Comparison of ENCODE assay signal across 9 cellular contexts in genomic region chr17:78383725-78384471, GRCh38. TPM values are rescaled to one million over a fixed set of nuclear protein-coding genes. Genes with fewer than 3 reads are reported as not detected.
DNase-seq lines count a peak whose midpoint lies in the region; ATAC-seq, FAIRE-seq and TF ChIP-seq lines count a peak whose summit lies in the region.
"Had no signal": no experiment of that assay in that cellular context is flagged by ENCODE, and none has a peak within 500 bp of the region (broad histone marks: within the 10 kb centered on the region; RNA-seq: fewer than 3 reads in every experiment).

No MANE protein-coding gene starts in this region.

- peak overlapping the region; percentile 88 to 94 (median 92) for H3K27ac Mint-ChIP-seq in CD4-positive, CD25-positive, alpha-beta regulatory T cell
- H3K27ac Mint-ChIP-seq in naive thymus-derived CD4-positive, alpha-beta T cell = peak overlapping the region; percentile 84 to 98 (median 93)

- no peak overlapping the region for H2BK120ac ChIP-seq in H1 (replicated peaks; ENCODE audit: low read depth, low read length)

- peak overlapping the region; percentile 53 for H4K91ac ChIP-seq in H1 (replicated peaks; ENCODE audit: insufficient read length, low read length)

- peaks cover 95% of the 10 kb centered on the region for H3K4me1 ChIP-seq in CD4-positive, CD25-positive, alpha-beta regulatory T cell (ENCODE audit: control insufficient read depth, insufficient read depth, low read length, poor library complexity, severe bottlenecking)
- H3K4me1 ChIP-seq in H1 (replicated peaks in 1 of 4; ENCODE audit: control insufficient read depth in 3 of 4, insufficient read depth in 4 of 4, low read length in 3 of 4) (peaks cover 11 to 25% (median 19%) of the 10 kb centered on the region in 4 experiments), thymus (ENCODE audit: control insufficient read depth, insufficient read depth, low read length) (peaks cover 51% of the 10 kb centered on the region)
- H3K4me1 ChIP-seq in naive thymus-derived CD4-positive, alpha-beta T cell (ENCODE audit: control insufficient read depth in 2 of 2, insufficient read depth in 2 of 2, low read length in 2 of 2) = peaks cover 82 to 84% of the 10 kb centered on the region in 2 donors

- no peak for FAIRE-seq in H1 (lab: Jason Lieb, UNC)

- H3K4me3 ChIP-seq in CD4-positive, CD25-positive, alpha-beta regulatory T cell (ENCODE audit: low read depth, low read length) = peak overlapping the region; percentile 47
- no peak overlapping the region for H3K4me3 ChIP-seq in H1 (ENCODE audit: extremely low read depth in 1 of 4, insufficient read depth in 2 of 4, low read depth in 3 of 4, low read length in 4 of 4)
- no peak overlapping the region for H3K4me3 ChIP-seq in naive thymus-derived CD4-positive, alpha-beta T cell (ENCODE audit: low read length)
- no peak overlapping the region for H3K4me3 ChIP-seq in thymus (ENCODE audit: low read length)

- no peak overlapping the region for H3K9ac ChIP-seq in H1 (replicated peaks in 1 of 4; ENCODE audit: extremely low read depth in 1 of 4, low read depth in 3 of 4, low read length in 3 of 4)

- no peak overlapping the region for H2AK5ac ChIP-seq in H1 (ENCODE audit: low read depth, low read length)

- DNase-seq in CD4-positive, CD25-positive, alpha-beta regulatory T cell = peak in 2 of 3 donors; percentile 16 to 71
- DNase-seq in activated CD4-positive, CD25-positive, alpha-beta regulatory T cell treated with anti-CD3 and anti-CD28 coated beads, Interleukin-2, amount 50 U/mL, for 16 hours (ENCODE audit: low read depth, low spot score) = peak; percentile 41
- no peak for DNase-seq in H1 (ENCODE audit: low read depth in 1 of 2, low spot score in 2 of 2)
- DNase-seq in naive thymus-derived CD4-positive, alpha-beta T cell = peak in 2 of 9 donors; percentile 20 to 63

- TF ChIP-seq RAD21 in H1 (IDR thresholded peaks at IDR 0.05 in 1 of 2, conservative IDR thresholded peaks at IDR 0.05 in 1 of 2; ENCODE audit: low read depth in 2 of 2, low read length in 2 of 2) = no peak

- H3K4me2 ChIP-seq in H1 (ENCODE audit: insufficient read depth in 1 of 2, low read depth in 2 of 2, low read length in 2 of 2) = no peak overlapping the region

- no peak overlapping the region for H3K56ac ChIP-seq in H1 (replicated peaks; ENCODE audit: insufficient read length, low read depth, low read length)

- no peak overlapping the region for H2BK20ac ChIP-seq in H1 (ENCODE audit: low read length)

- peaks cover 4% of the 10 kb centered on the region for H3K36me3 Mint-ChIP-seq in CD4-positive, CD25-positive, alpha-beta regulatory T cell
- H3K36me3 Mint-ChIP-seq in naive thymus-derived CD4-positive, alpha-beta T cell = peaks cover 0 to 32% (median 11%) of the 10 kb centered on the region in 5 donors

- H3K27me3 Mint-ChIP-seq in CD4-positive, CD25-positive, alpha-beta regulatory T cell = no peaks in the 10 kb centered on the region
- no peaks in the 10 kb centered on the region for H3K27me3 Mint-ChIP-seq in naive thymus-derived CD4-positive, alpha-beta T cell

- no peak for ATAC-seq in CD4-positive, CD25-positive, alpha-beta regulatory T cell (ENCODE audit: low read depth in 2 of 2)
- ATAC-seq in HG02970 (IDR thresholded peaks at IDR 0.05; ENCODE audit: low FRiP score, unreplicated experiment) (peak; percentile 38), GM19452 (IDR thresholded peaks at IDR 0.05; ENCODE audit: unreplicated experiment) (no peak), GM18873 (IDR thresholded peaks at IDR 0.05; ENCODE audit: low FRiP score, unreplicated experiment) (no peak)
- peak; percentile 53 for ATAC-seq in naive thymus-derived CD4-positive, alpha-beta T cell
- ATAC-seq: HCT116 had no signal

- H2BK5ac ChIP-seq in H1 (ENCODE audit: low read depth, low read length) = no peak overlapping the region

- peaks cover 13 to 45% of the 10 kb centered on the region in 2 experiments for H4K20me1 ChIP-seq in H1 (replicated peaks in 1 of 2; ENCODE audit: control insufficient read depth in 1 of 2, insufficient read depth in 2 of 2, low read length in 2 of 2)

- H3K4ac ChIP-seq in H1 (replicated peaks; ENCODE audit: insufficient read length, low read depth, low read length) = no peak overlapping the region

- no peak overlapping the region for H3K23ac ChIP-seq in H1 (ENCODE audit: insufficient read length)

- TF ChIP-seq CTCF in H1 (IDR thresholded peaks at IDR 0.05; ENCODE audit: control extremely low read depth in 1 of 3, insufficient read depth in 1 of 3, low read depth in 1 of 3, low read length in 3 of 3) = no peak

- CTCF ChIA-PET in H1 (lab: Charles Lee; ENCODE audit: partially characterized antibody) = interaction anchor here (0.6 to 1.0 kb wide), 2 partner anchors 28 to 1848 kb away, joined by 3 to 7 read pairs; no protein-coding TSS in a partner anchor
- CTCF ChIA-PET in naive thymus-derived CD4-positive, alpha-beta T cell (lab: Charles Lee) = interaction anchor here (1.2 kb wide), 1 partner anchor 40 kb away, joined by 3 read pairs; no protein-coding TSS in a partner anchor

- peaks cover 4% of the 10 kb centered on the region; the same call in 1 of the 2 replicates for H3K23me2 ChIP-seq in H1 (ENCODE audit: low read depth, low read length)

- peaks cover 19 to 94% (median 66%) of the 10 kb centered on the region in 4 donors for H3K4me1 Mint-ChIP-seq in CD4-positive, CD25-positive, alpha-beta regulatory T cell
- H3K4me1 Mint-ChIP-seq in naive thymus-derived CD4-positive, alpha-beta T cell = peaks cover 83 to 95% (median 90%) of the 10 kb centered on the region in 7 donors

- no peak overlapping the region for H2BK15ac ChIP-seq in H1 (ENCODE audit: low read length)

- no peak for TF ChIP-seq POLR2A in H1 (IDR thresholded peaks at IDR 0.05; ENCODE audit: control extremely low read depth in 1 of 2, low read depth in 2 of 2, low read length in 2 of 2)

- H3K27me3 ChIP-seq in CD4-positive, CD25-positive, alpha-beta regulatory T cell (ENCODE audit: control insufficient read depth, insufficient read depth, low read length) = no peaks in the 10 kb centered on the region
- H3K27me3 ChIP-seq in H1 (replicated peaks in 1 of 4; ENCODE audit: control insufficient read depth in 3 of 4, extremely low read depth in 1 of 4, insufficient read depth in 3 of 4, low read length in 3 of 4) (no peaks in the 10 kb centered on the region), thymus (ENCODE audit: control insufficient read depth, insufficient read depth) (no peaks in the 10 kb centered on the region)
- H3K27me3 ChIP-seq in naive thymus-derived CD4-positive, alpha-beta T cell (ENCODE audit: control insufficient read depth in 2 of 2, insufficient read depth in 2 of 2, low read length in 2 of 2) = no peaks in the 10 kb centered on the region

- no peak overlapping the region for H3K14ac ChIP-seq in H1 (ENCODE audit: insufficient read length)

- H4K8ac ChIP-seq in H1 (ENCODE audit: extremely low read depth, insufficient read depth, low read length) = no peak overlapping the region

- peaks cover 75 to 98% of the 10 kb centered on the region in 2 experiments for H3K79me2 ChIP-seq in H1 (ENCODE audit: control insufficient read depth in 1 of 2, insufficient read depth in 2 of 2, low read length in 2 of 2)

- H3K27ac ChIP-seq in CD4-positive, CD25-positive, alpha-beta regulatory T cell (ENCODE audit: insufficient read depth, low read length, poor library complexity, severe bottlenecking) = peak overlapping the region; percentile 86
- no peak overlapping the region for H3K27ac ChIP-seq in H1 (ENCODE audit: low read depth, low read length)
- peak overlapping the region; percentile 70 for H3K27ac ChIP-seq in naive thymus-derived CD4-positive, alpha-beta T cell (ENCODE audit: low read depth, low read length)
- peak overlapping the region; percentile 89 for H3K27ac ChIP-seq in thymus (ENCODE audit: low read depth)

- peaks cover 19% of the 10 kb centered on the region for H3K79me1 ChIP-seq in H1 (ENCODE audit: low read depth, low read length)

- no peaks in the 10 kb centered on the region for H3K36me3 ChIP-seq in CD4-positive, CD25-positive, alpha-beta regulatory T cell (ENCODE audit: control insufficient read depth, insufficient read depth, low read length)
- H3K36me3 ChIP-seq in H1 (ENCODE audit: control insufficient read depth in 2 of 4, insufficient read depth in 4 of 4, low read length in 3 of 4) (peaks cover 0 to 3% (median 0%) of the 10 kb centered on the region in 4 experiments; a peak in 1 of 8 replicates), thymus (ENCODE audit: control insufficient read depth, insufficient read depth) (peaks cover 3% of the 10 kb centered on the region)
- no peaks in the 10 kb centered on the region for H3K36me3 ChIP-seq in naive thymus-derived CD4-positive, alpha-beta T cell (ENCODE audit: control insufficient read depth in 2 of 3, insufficient read depth in 3 of 3, low read length in 3 of 3)

- H2AFZ ChIP-seq in H1 (ENCODE audit: low read length) = no peak overlapping the region

- intact Hi-C loops in naive thymus-derived CD4-positive, alpha-beta T cell (cut with micrococcal nuclease) = no loop called here

- WGBS in H1 (ENCODE audit: extremely low coverage in 1 of 2, insufficient coverage in 1 of 2, insufficient read length in 1 of 2, insufficient replicate concordance in 2 of 2, low coverage in 1 of 2, low lambda C conversion rate in 2 of 2, missing lambda C conversion rate in 1 of 2), 2 experiments = 83% methylated on average over 15 of the region's 15 CpGs; no CpG with 5 or more reads in 1 of the 2 experiments
- 33% methylated on average over 15 of the region's 15 CpGs for WGBS in thymus

- no peak for TF ChIP-seq EP300 in H1 (IDR thresholded peaks at IDR 0.05; ENCODE audit: borderline replicate concordance in 1 of 2, low read depth in 2 of 2, low read length in 2 of 2)

- H3K4me3 Mint-ChIP-seq in CD4-positive, CD25-positive, alpha-beta regulatory T cell = peak overlapping the region; percentile 75 to 84 (median 79)
- H3K4me3 Mint-ChIP-seq in naive thymus-derived CD4-positive, alpha-beta T cell = peak overlapping the region; percentile 57 to 93 (median 74)

- POLR2A ChIA-PET in H1 (lab: Charles Lee; ENCODE audit: partially characterized antibody) = interaction anchor here (1.1 to 2.1 kb wide), 2 partner anchors 8 to 28 kb away, joined by 3 to 5 read pairs; no protein-coding TSS in a partner anchor
- POLR2A ChIA-PET in naive thymus-derived CD4-positive, alpha-beta T cell (lab: Charles Lee) = interaction anchor here (1.0 kb wide), 1 partner anchor 21 kb away, joined by 3 read pairs; no protein-coding TSS in a partner anchor

- no peak overlapping the region for H3K18ac ChIP-seq in H1 (ENCODE audit: extremely low read depth, low read length)

- H2BK12ac ChIP-seq in H1 (ENCODE audit: low read depth, low read length) = no peak overlapping the region

- no peak overlapping the region for H4K5ac ChIP-seq in H1 (ENCODE audit: insufficient read length, low read depth, low read length)

- H3K9me3 Mint-ChIP-seq in CD4-positive, CD25-positive, alpha-beta regulatory T cell = no peaks in the 10 kb centered on the region
- H3K9me3 Mint-ChIP-seq in naive thymus-derived CD4-positive, alpha-beta T cell = peaks cover 0 to 6% (median 0%) of the 10 kb centered on the region in 11 donors

- H3K9me3 ChIP-seq in CD4-positive, CD25-positive, alpha-beta regulatory T cell (ENCODE audit: control insufficient read depth in 2 of 2, low read length in 2 of 2) = no peaks in the 10 kb centered on the region
- H3K9me3 ChIP-seq in H1 (ENCODE audit: insufficient read depth in 2 of 2, low read depth in 1 of 2, low read length in 1 of 2) (no peaks in the 10 kb centered on the region), thymus (ENCODE audit: control insufficient read depth) (no peaks in the 10 kb centered on the region)
- H3K9me3 ChIP-seq in naive thymus-derived CD4-positive, alpha-beta T cell (ENCODE audit: control insufficient read depth in 2 of 3, low read length in 3 of 3) = no peaks in the 10 kb centered on the region

RNA-seq across cellular contexts. Expression of gene PGS1, which starts 5.4 kb away (rescaled TPM):
- 50.1 TPM for total RNA-seq in CD4-positive, CD25-positive, alpha-beta regulatory T cell
- polyA plus RNA-seq in CD4-positive, CD25-positive, alpha-beta regulatory T cell = 10 to 100 TPM; 29.6 to 35.4 (median 31.5) TPM
- 56.7 and 60.0 TPM in 2 replicates for total RNA-seq in H1 (2021; fragmentation: NEBNext Ultra II Directional; extraction: Animal tissue kit (Norgen Biotek cat#: 25700))
- 46.7 and 69.3 TPM in 2 replicates for polyA plus RNA-seq in H1 (2011; rRNA removed)
- polyA plus RNA-seq in H1 (2011; cell fraction: cytosol; rRNA removed) = 69.5 TPM
- polyA plus RNA-seq in H1 (2011; cell fraction: nucleus; rRNA removed) = 180 TPM
- 38.8 to 53.2 TPM (median 48.6 TPM) in 4 replicates for polyA plus RNA-seq in H1 (2012, experiment 1 of 2)
- polyA plus RNA-seq in H1 (2012, experiment 2 of 2) = 42.4 TPM
- 34.5 TPM for polyA plus RNA-seq in H1 (2013, experiment 1 of 2)
- 33.4 TPM for polyA plus RNA-seq in H1 (2013, experiment 2 of 2)
- 49.7 and 65.7 TPM in 2 replicates for polyA minus RNA-seq in H1 (2011; rRNA and poly(A)+ RNA removed)
- 37.5 TPM for polyA minus RNA-seq in H1 (2011; cell fraction: cytosol; rRNA and poly(A)+ RNA removed)
- 62.2 TPM for polyA minus RNA-seq in H1 (2011; cell fraction: nucleus; rRNA and poly(A)+ RNA removed)
- 10 to 100 TPM; 66.6 to 84.3 (median 82.0) TPM for total RNA-seq in naive thymus-derived CD4-positive, alpha-beta T cell
- polyA plus RNA-seq in naive thymus-derived CD4-positive, alpha-beta T cell = 10 to 100 TPM; 36.1 to 52.3 TPM
- polyA plus RNA-seq in thymus = 32.1 TPM

RNA-seq across cellular contexts. Expression of gene SOCS3, which starts 24.0 kb away (rescaled TPM):
- 218 TPM for total RNA-seq in CD4-positive, CD25-positive, alpha-beta regulatory T cell
- 10 to 100 TPM; 26.4 to 74.2 (median 51.2) TPM for polyA plus RNA-seq in CD4-positive, CD25-positive, alpha-beta regulatory T cell
- 47.9 and 49.4 TPM in 2 replicates for total RNA-seq in H1 (2021; fragmentation: NEBNext Ultra II Directional; extraction: Animal tissue kit (Norgen Biotek cat#: 25700))
- 10.1 and 15.2 TPM in 2 replicates for polyA plus RNA-seq in H1 (2011; rRNA removed)
- 13.5 TPM for polyA plus RNA-seq in H1 (2011; cell fraction: cytosol; rRNA removed)
- polyA plus RNA-seq in H1 (2011; cell fraction: nucleus; rRNA removed) = 33.4 TPM
- polyA plus RNA-seq in H1 (2012, experiment 1 of 2) = 13.7 to 17.9 TPM (median 15.6 TPM) in 4 replicates
- polyA plus RNA-seq in H1 (2012, experiment 2 of 2) = 21.7 TPM
- polyA plus RNA-seq in H1 (2013, experiment 1 of 2) = 28.0 TPM
- polyA plus RNA-seq in H1 (2013, experiment 2 of 2) = 27.0 TPM
- polyA minus RNA-seq in H1 (2011; rRNA and poly(A)+ RNA removed) = 7.3 and 11.0 TPM in 2 replicates
- 17.7 TPM for polyA minus RNA-seq in H1 (2011; cell fraction: cytosol; rRNA and poly(A)+ RNA removed)
- polyA minus RNA-seq in H1 (2011; cell fraction: nucleus; rRNA and poly(A)+ RNA removed) = 14.3 TPM
- 100 to 1,000 TPM in 3 of 5 experiments, 1 to 10 TPM in 2; 8.1 to 281 (median 110) TPM for total RNA-seq in naive thymus-derived CD4-positive, alpha-beta T cell
- 100 to 1,000 TPM in 1 of 2 donors, 10 to 100 TPM in 1; 58.4 to 206 TPM for polyA plus RNA-seq in naive thymus-derived CD4-positive, alpha-beta T cell
- polyA plus RNA-seq in thymus = 126 TPM

Comparison
In these comparisons a context has a peak if more than half of its experiments do, and no peak if none do; other contexts are left out.
1. ATAC-seq: peak in HG02970 (single experiment) and naive thymus-derived CD4-positive, alpha-beta T cell (single experiment); none in CD4-positive, CD25-positive, alpha-beta regulatory T cell (0 of 2), GM19452 (single experiment) and GM18873 (single experiment).
2. DNase-seq: peak in CD4-positive, CD25-positive, alpha-beta regulatory T cell (2 of 3) and activated CD4-positive, CD25-positive, alpha-beta regulatory T cell treated with anti-CD3 and anti-CD28 coated beads, Interleukin-2, amount 50 U/mL, for 16 hours (single experiment); none in H1 (0 of 2).